Comparison of ENCODE assay signal across 11 cellular contexts in the genomic region with DNA sequence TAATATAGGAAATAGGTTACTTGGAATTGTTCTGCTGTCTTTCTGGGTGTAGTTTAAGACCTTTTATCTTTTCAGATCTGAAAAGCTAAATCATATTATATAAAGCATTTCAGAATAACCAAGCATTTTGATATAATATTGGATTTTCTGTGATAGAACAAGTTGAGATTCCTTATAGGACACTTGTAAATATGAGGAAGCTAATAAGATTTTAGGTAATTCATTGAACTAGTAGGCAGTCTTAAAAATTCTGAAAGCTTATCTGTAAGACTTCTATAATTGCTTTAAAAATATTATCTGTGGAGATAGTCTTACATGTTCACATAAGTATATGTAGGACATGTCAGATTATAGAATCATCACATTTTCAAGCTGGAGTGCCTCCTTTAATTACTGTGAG.
"Had no signal": no experiment of that assay in that cellular context is flagged by ENCODE, and none has a peak within 500 bp of the region (broad histone marks: within the 10 kb centered on the region; RNA-seq: fewer than 3 reads in every experiment).

No MANE protein-coding gene starts in this region.

- DNase-seq: GM23248, GOT3, H7, H9, HCEC 1CT, HFFc6 had no signal

- H3K36me3 ChIP-seq: HAP-1 had no signal

- H3K4me2 ChIP-seq: GM23338 had no signal

- H3K27ac ChIP-seq: GM23248 had no signal

- FAIRE-seq: H1, H54 had no signal

- ATAC-seq: GM23338, HCT116 had no signal

- H3K9me3 ChIP-seq: HAP-1 had no signal

- H3K4me3 ChIP-seq: GM23248, GM23338, HAP-1 had no signal
